8 cellular contexts compared by ENCODE assay signal in the genomic region with DNA sequence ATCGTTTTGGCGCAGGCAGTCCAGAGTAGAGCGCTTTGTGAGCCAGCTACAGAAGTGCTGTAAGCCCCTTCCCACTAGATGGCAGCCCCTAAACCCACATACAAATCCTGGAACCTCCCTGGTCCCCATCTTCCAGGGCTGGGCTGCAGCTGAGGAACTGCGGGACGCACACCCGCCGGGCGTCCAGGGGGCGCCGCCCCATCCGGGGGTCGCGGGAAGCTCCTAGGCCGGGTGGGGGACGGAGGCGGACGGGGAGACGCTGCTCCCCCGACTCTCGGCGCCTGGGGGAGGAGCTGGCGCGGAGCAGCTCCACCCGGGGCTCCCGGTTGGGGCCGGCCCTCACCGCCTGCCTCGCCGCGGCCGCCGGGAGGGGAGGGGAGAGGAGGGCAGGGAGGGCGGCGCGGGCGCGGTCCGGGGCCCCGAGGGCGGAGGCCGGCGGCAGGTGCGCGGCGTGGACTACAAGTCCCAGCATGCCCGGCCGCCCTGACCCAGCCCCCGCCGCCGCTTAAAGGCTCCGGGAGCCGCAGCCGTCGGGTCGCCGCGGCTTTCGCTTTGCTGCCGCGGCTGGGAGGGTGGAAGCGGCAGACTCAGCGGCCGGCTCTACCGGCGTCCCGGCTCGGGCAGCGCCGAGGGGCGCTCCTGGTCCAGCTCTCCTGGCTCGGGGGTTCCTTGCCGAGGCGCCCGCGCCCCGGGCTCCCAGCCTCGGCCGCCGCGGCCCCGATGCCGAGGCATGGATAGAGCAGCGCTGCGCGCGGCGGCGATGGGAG. TPM values are rescaled to one million over a fixed set of nuclear protein-coding genes. Genes with fewer than 3 reads are reported as not detected.
DNase-seq lines count a peak whose midpoint lies in the region; ATAC-seq, FAIRE-seq and TF ChIP-seq lines count a peak whose summit lies in the region.

KSR1 (plus strand) TSS at position 535 of the 767 bp plus-strand sequence; CDS start at position 731, 196 bp downstream.

- H3K9me3 ChIP-seq in RWPE2 (ENCODE audit: severe bottlenecking) (no peaks in the 10 kb centered on the region), neural cell (ENCODE audit: low read length) (no peaks in the 10 kb centered on the region)

- FAIRE-seq in D721Med (lab: Jason Lieb, UNC): no peak

- peaks cover 12% of the 10 kb centered on the region for H3K27me3 ChIP-seq in RWPE2 (ENCODE audit: insufficient read depth, poor library complexity, severe bottlenecking)
- H3K27me3 ChIP-seq in neural cell (ENCODE audit: insufficient read depth, low read depth, low read length): no peaks in the 10 kb centered on the region

- TF ChIP-seq RAD21 in neural cell (conservative IDR thresholded peaks at IDR 0.05): peak; percentile 66

- H3K4me3 Mint-ChIP-seq in stimulated activated naive CD8-positive, alpha-beta T cell treated with anti-CD3 and anti-CD28 coated beads, Interleukin-15, amount 100 ng/mL, for 72 hours: peak within 1 kb of the TSS; percentile 92 to 97

- H3K4me3 ChIP-seq in RWPE2 (ENCODE audit: severe bottlenecking) (peak within 1 kb of the TSS; percentile 76), fibroblast of villous mesenchyme (ENCODE audit: low read depth, low read length) (peak within 1 kb of the TSS; percentile 76), neural cell (ENCODE audit: low read length) (peak within 1 kb of the TSS; percentile 74)

- H3K27ac ChIP-seq in RWPE2 (ENCODE audit: poor library complexity, severe bottlenecking) (no peak within 1 kb of the TSS), neural cell (ENCODE audit: low read length) (peak within 1 kb of the TSS; percentile 58)

- ATAC-seq in GM21390 (IDR thresholded peaks at IDR 0.05; ENCODE audit: unreplicated experiment): peak; percentile 90
- ATAC-seq in RWPE2 (ENCODE audit: low read depth): peak; percentile 87
- peak; percentile 94 for ATAC-seq in stimulated activated naive CD8-positive, alpha-beta T cell treated with anti-CD3 and anti-CD28 coated beads, Interleukin-15, amount 100 ng/mL, for 72 hours

- peak within 1 kb of the TSS; percentile 79 for H3K4me2 ChIP-seq in neural cell (ENCODE audit: low read length)

- no peaks in the 10 kb centered on the region for H3F3A ChIP-seq in neural cell (ENCODE audit: insufficient read depth, low read length, poor library complexity, severe bottlenecking)

- peak within 1 kb of the TSS; percentile 73 for H3K9ac ChIP-seq in neural cell (ENCODE audit: low read length)

- H3K4me1 Mint-ChIP-seq in stimulated activated naive CD8-positive, alpha-beta T cell treated with anti-CD3 and anti-CD28 coated beads, Interleukin-15, amount 100 ng/mL, for 72 hours: peaks cover 64% of the 10 kb centered on the region

- no peaks in the 10 kb centered on the region for H4K20me1 ChIP-seq in neural cell (ENCODE audit: insufficient read depth)

- DNase-seq in D721Med (ENCODE audit: insufficient read length, low spot score) (peak; percentile 46), HuH-7.5 (ENCODE audit: low spot score) (peak; percentile 83), RWPE2 (ENCODE audit: low spot score) (peak; percentile 74), fibroblast of villous mesenchyme (ENCODE audit: low read depth) (peak; percentile 81)
- peak; percentile 79 for DNase-seq in activated T-helper 9 cell treated with anti-CD3 and anti-CD28 coated beads, Interleukin-2, amount 50 U/mL, for 16 hours (ENCODE audit: low read depth)
- peak; percentile 82 for DNase-seq in stimulated activated naive CD8-positive, alpha-beta T cell treated with anti-CD3 and anti-CD28 coated beads, Interleukin-15, amount 100 ng/mL, for 72 hours

- TF ChIP-seq CTCF in D721Med (IDR thresholded peaks at IDR 0.05; ENCODE audit: insufficient read depth, missing control alignments) (peak; percentile 66), RWPE2 (IDR thresholded peaks at IDR 0.05; ENCODE audit: poor library complexity, severe bottlenecking) (peak; percentile 49), fibroblast of villous mesenchyme (IDR thresholded peaks at IDR 0.05; ENCODE audit: insufficient read depth, low read depth, low read length) (peak; percentile 58), neural cell (IDR thresholded peaks at IDR 0.05; ENCODE audit: poor library complexity, severe bottlenecking) (peak; percentile 88)

- H3K79me2 ChIP-seq in neural cell (replicated peaks; ENCODE audit: insufficient read depth, low read length): peaks cover 25% of the 10 kb centered on the region

- no peaks in the 10 kb centered on the region for H3K9me3 Mint-ChIP-seq in stimulated activated naive CD8-positive, alpha-beta T cell treated with anti-CD3 and anti-CD28 coated beads, Interleukin-15, amount 100 ng/mL, for 72 hours

- H3K36me3 ChIP-seq in RWPE2 (ENCODE audit: low read depth) (no peaks in the 10 kb centered on the region), neural cell (ENCODE audit: insufficient read depth, low read length) (no peaks in the 10 kb centered on the region)

- H3K27me3 Mint-ChIP-seq in stimulated activated naive CD8-positive, alpha-beta T cell treated with anti-CD3 and anti-CD28 coated beads, Interleukin-15, amount 100 ng/mL, for 72 hours: no peaks in the 10 kb centered on the region

- peaks cover 4% of the 10 kb centered on the region for H3K4me1 ChIP-seq in RWPE2 (ENCODE audit: insufficient read depth, poor library complexity, severe bottlenecking)

- peak; percentile 45 for TF ChIP-seq EP300 in neural cell (conservative IDR thresholded peaks at IDR 0.05; ENCODE audit: poor library complexity, severe bottlenecking)

- H3K27ac Mint-ChIP-seq in stimulated activated naive CD8-positive, alpha-beta T cell treated with anti-CD3 and anti-CD28 coated beads, Interleukin-15, amount 100 ng/mL, for 72 hours: peak within 1 kb of the TSS; percentile 91 to 95

- no peaks in the 10 kb centered on the region for H3K9me2 ChIP-seq in neural cell (ENCODE audit: insufficient read depth, low read length)

- H2AFZ ChIP-seq in neural cell (ENCODE audit: low read depth, low read length): peak within 1 kb of the TSS; percentile 37

TF ChIP-seq in neural cell, 6 proteins besides CTCF, POLR2A, EP300 and RAD21:
- TF ChIP-seq SMC3 (conservative IDR thresholded peaks at IDR 0.05; ENCODE audit: poor library complexity): peak; percentile 78
- TF ChIP-seq MXI1 (conservative IDR thresholded peaks at IDR 0.05; ENCODE audit: poor library complexity, severe bottlenecking): peak; percentile 70
- no peak for TF ChIP-seq REST (IDR thresholded peaks at IDR 0.05; ENCODE audit: borderline replicate concordance)
- TF ChIP-seq POLR2AphosphoS5 (IDR thresholded peaks at IDR 0.05): peak; percentile 32
- TF ChIP-seq TAF1 (IDR thresholded peaks at IDR 0.05; ENCODE audit: low read depth): peak; percentile 59
- no peak for TF ChIP-seq EZH2 (IDR thresholded peaks at IDR 0.05; ENCODE audit: borderline replicate concordance, insufficient read depth, low read length, poor library complexity, severe bottlenecking)

RNA-seq across cellular contexts. Expression of gene KSR1, which starts in this region (rescaled TPM):
- total RNA-seq in fibroblast of villous mesenchyme: 15.5 and 34.1 TPM in 2 replicates
- polyA plus RNA-seq in neural cell: 9.2 and 13.7 TPM in 2 replicates
- 21.7 and 27.4 TPM in 2 replicates for polyA minus RNA-seq in neural cell
